Comparison of ENCODE assay signal across 8 cellular contexts in genomic region chr10:34814228-34815173, GRCh38. TPM values are rescaled to one million over a fixed set of nuclear protein-coding genes. Genes with fewer than 3 reads are reported as not detected.
DNase-seq lines count a peak whose midpoint lies in the region; ATAC-seq, FAIRE-seq and TF ChIP-seq lines count a peak whose summit lies in the region.

No MANE protein-coding gene starts in this region.

- TF ChIP-seq RAD21 in SK-N-SH (IDR thresholded peaks at IDR 0.05; ENCODE audit: low read length) = no peak

- H3K4me3 ChIP-seq in SK-N-SH (ENCODE audit: low read depth in 2 of 2, low read length in 1 of 2) (peak overlapping the region; percentile 85 to 90), esophagus muscularis mucosa (peak overlapping the region; percentile 82 to 96 (median 93))
- no peak overlapping the region for H3K4me3 ChIP-seq in naive thymus-derived CD4-positive, alpha-beta T cell (ENCODE audit: low read length)

- peak overlapping the region; percentile 85 for H3K9ac ChIP-seq in SK-N-SH

- H2AFZ ChIP-seq in SK-N-SH (ENCODE audit: low read depth) = peak overlapping the region; percentile 77; the same call in 1 of the 2 replicates

- no peaks in the 10 kb centered on the region for H3K36me3 Mint-ChIP-seq in naive thymus-derived CD4-positive, alpha-beta T cell

- peak overlapping the region; percentile 64 to 89 for H3K27ac ChIP-seq in SK-N-SH (ENCODE audit: low read depth in 2 of 2, low read length in 1 of 2)
- peak overlapping the region; percentile 88 to 94 (median 93) for H3K27ac ChIP-seq in esophagus muscularis mucosa (replicated peaks in 1 of 4)
- H3K27ac ChIP-seq in naive thymus-derived CD4-positive, alpha-beta T cell (ENCODE audit: low read depth, low read length) = no peak overlapping the region

- peak overlapping the region; percentile 85 for H3K4me2 ChIP-seq in SK-N-SH

- CTCF ChIA-PET in SK-N-SH (lab: Yijun Ruan, JAX) = interaction anchor here (0.7 to 4.0 kb wide), 4 partner anchors 83 to 126 kb away, joined by 3 to 14 read pairs (median 4); no protein-coding TSS in a partner anchor
- CTCF ChIA-PET in naive thymus-derived CD4-positive, alpha-beta T cell (lab: Charles Lee) = no interaction called here

- peak overlapping the region in 9 of 10 donors; percentile 55 to 80 (median 70) for H3K4me3 Mint-ChIP-seq in naive thymus-derived CD4-positive, alpha-beta T cell

- H3F3A ChIP-seq in SK-N-SH (replicated peaks; ENCODE audit: insufficient read depth) = peaks cover 8% of the 10 kb centered on the region

- no peak overlapping the region for H3K27ac Mint-ChIP-seq in naive thymus-derived CD4-positive, alpha-beta T cell

- no peaks in the 10 kb centered on the region for H3K9me2 ChIP-seq in SK-N-SH

- DNase-seq in GM12891 (ENCODE audit: insufficient read length, low spot score) = peak; percentile 53
- DNase-seq in SK-N-SH = peak; percentile 91
- DNase-seq in esophagus muscularis mucosa (ENCODE audit: extremely low spot score) = no peak
- peak in 1 of 9 donors; percentile 29 for DNase-seq in naive thymus-derived CD4-positive, alpha-beta T cell
- no peak for DNase-seq in activated gamma-delta T cell treated with Interleukin-2 at 50 U/mL for 16 hours
- no peak for DNase-seq in mesenteric fat pad (ENCODE audit: low spot score)
- DNase-seq in central memory CD4-positive, alpha-beta T cell = no peak

- peaks cover 44% of the 10 kb centered on the region for H4K20me1 ChIP-seq in SK-N-SH (ENCODE audit: insufficient read depth)

- no peaks in the 10 kb centered on the region for H3K36me3 ChIP-seq in SK-N-SH (replicated peaks in 1 of 2; ENCODE audit: control insufficient read depth in 1 of 2, insufficient read depth in 2 of 2, low read length in 1 of 2)
- no peaks in the 10 kb centered on the region for H3K36me3 ChIP-seq in esophagus muscularis mucosa
- H3K36me3 ChIP-seq in naive thymus-derived CD4-positive, alpha-beta T cell (ENCODE audit: control insufficient read depth in 2 of 3, insufficient read depth in 3 of 3, low read length in 3 of 3) = no peaks in the 10 kb centered on the region

- H3K79me2 ChIP-seq in SK-N-SH (ENCODE audit: insufficient read depth) = peaks cover 47% of the 10 kb centered on the region

- H3K4me1 Mint-ChIP-seq in naive thymus-derived CD4-positive, alpha-beta T cell = peaks cover 0 to 19% (median 12%) of the 10 kb centered on the region in 7 donors

- H3K9me3 ChIP-seq in SK-N-SH (no peaks in the 10 kb centered on the region), esophagus muscularis mucosa (no peaks in the 10 kb centered on the region)
- no peaks in the 10 kb centered on the region for H3K9me3 ChIP-seq in naive thymus-derived CD4-positive, alpha-beta T cell (ENCODE audit: control insufficient read depth in 2 of 3, low read length in 3 of 3)

- FAIRE-seq in GM12891 (lab: Jason Lieb, UNC) = no peak

- peaks cover 7 to 29% of the 10 kb centered on the region in 2 experiments; a peak in 2 of 4 replicates for H3K4me1 ChIP-seq in SK-N-SH (ENCODE audit: control insufficient read depth in 1 of 2, insufficient read depth in 2 of 2, low read depth in 1 of 2, low read length in 1 of 2)
- H3K4me1 ChIP-seq in esophagus muscularis mucosa = peaks cover 26 to 63% (median 54%) of the 10 kb centered on the region in 4 donors
- H3K4me1 ChIP-seq in naive thymus-derived CD4-positive, alpha-beta T cell (ENCODE audit: control insufficient read depth in 2 of 2, insufficient read depth in 2 of 2, low read length in 2 of 2) = no peaks in the 10 kb centered on the region

- TF ChIP-seq EP300 in SK-N-SH (IDR thresholded peaks at IDR 0.05; ENCODE audit: borderline replicate concordance in 1 of 2, low read depth in 1 of 2, low read length in 1 of 2) (no peak), esophagus muscularis mucosa (IDR thresholded peaks at IDR 0.05) (no peak)

- H3K9me3 Mint-ChIP-seq in naive thymus-derived CD4-positive, alpha-beta T cell = peaks cover 0 to 3% (median 0%) of the 10 kb centered on the region in 11 donors

- POLR2A ChIA-PET in SK-N-SH (lab: Yijun Ruan, JAX) = no interaction called here
- POLR2A ChIA-PET in naive thymus-derived CD4-positive, alpha-beta T cell (lab: Charles Lee) = no interaction called here

- intact Hi-C loops in esophagus muscularis mucosa (cut with DNase I) = loop anchor here (5.0 kb wide), 1 partner anchor 87 kb away; no protein-coding TSS in a partner anchor
- intact Hi-C loops in naive thymus-derived CD4-positive, alpha-beta T cell (cut with micrococcal nuclease) = no loop called here

- peak; percentile 37 for ATAC-seq in HG02642 (IDR thresholded peaks at IDR 0.05; ENCODE audit: poor library complexity, unreplicated experiment)
- ATAC-seq in naive thymus-derived CD4-positive, alpha-beta T cell = no peak

- TF ChIP-seq CTCF in SK-N-SH (IDR thresholded peaks at IDR 0.05) = no peak; the same call in 1 of the 2 replicates
- TF ChIP-seq CTCF in esophagus muscularis mucosa (IDR thresholded peaks at IDR 0.05) = peak in 1 of 3 experiments; percentile 13

- TF ChIP-seq POLR2A in GM12891 (IDR thresholded peaks at IDR 0.05; ENCODE audit: low read depth, low read length) (no peak), esophagus muscularis mucosa (IDR thresholded peaks at IDR 0.05; ENCODE audit: low read depth) (no peak)

- peaks cover 57 to 70% (median 60%) of the 10 kb centered on the region in 5 donors for H3K27me3 Mint-ChIP-seq in naive thymus-derived CD4-positive, alpha-beta T cell

- H3K27me3 ChIP-seq in SK-N-SH (ENCODE audit: insufficient read depth) (no peaks in the 10 kb centered on the region), esophagus muscularis mucosa (no peaks in the 10 kb centered on the region)
- H3K27me3 ChIP-seq in naive thymus-derived CD4-positive, alpha-beta T cell (ENCODE audit: control insufficient read depth in 2 of 2, insufficient read depth in 2 of 2, low read length in 2 of 2) = no peaks in the 10 kb centered on the region

- 0% methylated on average over 7 of the region's 120 CpGs for WGBS in SK-N-SH (ENCODE audit: low lambda C conversion rate)
- WGBS in esophagus muscularis mucosa = 0% methylated on average over 12 of the region's 120 CpGs

TF ChIP-seq in GM12891, 5 proteins besides CTCF, POLR2A, EP300 and RAD21:
- TF ChIP-seq TAF1 (IDR thresholded peaks at IDR 0.05; ENCODE audit: low read depth, low read length) = no peak
- TF ChIP-seq SPI1 (IDR thresholded peaks at IDR 0.05; ENCODE audit: low read depth, low read length) = no peak
- TF ChIP-seq PAX5 (IDR thresholded peaks at IDR 0.05; ENCODE audit: insufficient read depth, low read length, severe bottlenecking) = no peak

TF ChIP-seq in SK-N-SH, 30 proteins besides CTCF, POLR2A, EP300 and RAD21 (continues in another document):
- TF ChIP-seq YY1 (IDR thresholded peaks at IDR 0.05; ENCODE audit: low read depth) = 0 out of 2 replicates have a peak, but pooled peaks have one; percentile 43
- no peak for TF ChIP-seq FOXJ3 (CRISPR knock-in tag; IDR thresholded peaks at IDR 0.05)
- no peak for TF ChIP-seq USF1 (IDR thresholded peaks at IDR 0.05; ENCODE audit: borderline replicate concordance, low read depth)
- TF ChIP-seq USF2 (IDR thresholded peaks at IDR 0.05; ENCODE audit: borderline replicate concordance, low read depth, low read length) = no peak
- no peak for TF ChIP-seq TEAD4 (IDR thresholded peaks at IDR 0.05; ENCODE audit: borderline replicate concordance, insufficient read depth)
- TF ChIP-seq ZBTB33 (IDR thresholded peaks at IDR 0.05; ENCODE audit: borderline replicate concordance, low read depth) = no peak
- TF ChIP-seq MXI1 (IDR thresholded peaks at IDR 0.05; ENCODE audit: low read depth, low read length) = 0 out of 2 replicates have a peak, but pooled peaks have one; percentile 6
- TF ChIP-seq TAF1 (IDR thresholded peaks at IDR 0.05; ENCODE audit: borderline replicate concordance, low read depth, low read length) = no peak
- TF ChIP-seq MEF2A (IDR thresholded peaks at IDR 0.05; ENCODE audit: borderline replicate concordance, low read depth) = no peak
- TF ChIP-seq NFIC (IDR thresholded peaks at IDR 0.05; ENCODE audit: borderline replicate concordance) = no peak
- TF ChIP-seq NRF1 (IDR thresholded peaks at IDR 0.05; ENCODE audit: low read depth, low read length) = no peak
- no peak for TF ChIP-seq GATA2 (CRISPR knock-in tag; IDR thresholded peaks at IDR 0.05)

RNA-seq across cellular contexts. Expression of gene PARD3, which starts 0.6 kb away (rescaled TPM):
- 14.8 TPM for polyA plus RNA-seq in GM12891 (2012; ENCODE audit: low read depth, missing spikeins)
- 29.4 and 38.9 TPM in 2 replicates for polyA plus RNA-seq in SK-N-SH (2012; rRNA removed)
- polyA plus RNA-seq in SK-N-SH (2012; cell fraction: cytosol; rRNA removed) = 31.3 and 35.8 TPM in 2 replicates
- polyA plus RNA-seq in SK-N-SH (2012; cell fraction: nucleus; rRNA removed) = 46.7 and 74.5 TPM in 2 replicates
- total RNA-seq in esophagus muscularis mucosa (100 to 1,000 TPM in 3 of 4 donors, 10 to 100 TPM in 1; 98.9 to 122 (median 105) TPM), mesenteric fat pad (27.7 TPM)
- total RNA-seq in naive thymus-derived CD4-positive, alpha-beta T cell = 1 to 10 TPM in 1 of 5 experiments, under 1 TPM in 4; 0.24 to 1.2 (median 0.43) TPM
- under 1 TPM; 0.19 to 0.68 TPM for polyA plus RNA-seq in naive thymus-derived CD4-positive, alpha-beta T cell

Comparison
In these comparisons a context has a peak if more than half of its experiments do, and no peak if none do; other contexts are left out.
1. DNase-seq: peak in GM12891 (single experiment) and SK-N-SH (single experiment); none in esophagus muscularis mucosa (single experiment), activated gamma-delta T cell treated with Interleukin-2 at 50 U/mL for 16 hours (single experiment), mesenteric fat pad (single experiment) and central memory CD4-positive, alpha-beta T cell (single experiment).
2. RNA of gene PARD3, which starts 0.6 kb away (total RNA-seq): 98.9 to 122 TPM in esophagus muscularis mucosa and 27.7 TPM in mesenteric fat pad (single experiment); 0.24 to 1.2 TPM in naive thymus-derived CD4-positive, alpha-beta T cell; every median in the first group is over 10 times any median in the second.